20 cellular contexts compared by ENCODE assay signal in genomic region chr3:22269827-22270226, GRCh38.
DNase-seq lines count a peak whose midpoint lies in the region; ATAC-seq and TF ChIP-seq lines count a peak whose summit lies in the region.
"Had no signal": no experiment of that assay in that cellular context is flagged by ENCODE, and none has a peak within 500 bp of the region (broad histone marks: within the 10 kb centered on the region; RNA-seq: fewer than 3 reads in every experiment).

No MANE protein-coding gene starts in this region.

- DNase-seq in HT1080 (ENCODE audit: low read depth) = peak; percentile 32
- no peak for DNase-seq in RWPE2 (ENCODE audit: low spot score)
- DNase-seq in fibroblast of gingiva (ENCODE audit: low read depth) = peak; percentile 14
- DNase-seq in skeletal muscle cell (ENCODE audit: low read depth) = peak; percentile 60
- DNase-seq in activated T-cell treated with anti-CD3 and anti-CD28 coated beads, Interleukin-2, amount 50 U/mL, for 1 hour = no peak
- DNase-seq in SK-N-DZ (ENCODE audit: low spot score) = no peak
- no peak for DNase-seq in OCI-LY7 (ENCODE audit: low spot score)
- DNase-seq: activated CD4-positive, alpha-beta T cell treated with anti-CD3 and anti-CD28 coated beads for 1 hour; activated CD8-positive, alpha-beta memory T cell treated with anti-CD3 and anti-CD28 coated beads, Interleukin-2, amount 50 U/mL, for 4 hours; HCEC 1CT; heart right ventricle; kidney; NCI-H1436; NCI-H526 treated with DMSO at 0.1 percent for 48 hours; Peyer's patch; stimulated activated naive CD8-positive, alpha-beta T cell treated with anti-CD3 and anti-CD28 coated beads, Interleukin-15, amount 100 ng/mL, for 72 hours; T-helper 1 cell had no signal

- TF ChIP-seq CTCF in RWPE2 (IDR thresholded peaks at IDR 0.05; ENCODE audit: poor library complexity, severe bottlenecking) = no peak
- TF ChIP-seq CTCF in OCI-LY7 (conservative IDR thresholded peaks at IDR 0.05; ENCODE audit: low read length) = no peak

- ATAC-seq in RWPE2 (ENCODE audit: low read depth) = peak; percentile 59; the same call in 2 of the 3 replicates
- ATAC-seq: activated naive CD4-positive, alpha-beta T cell treated with anti-CD3 and anti-CD28 coated beads, Interleukin-2, amount 50 U/mL, for 72 hours; heart right ventricle; K562; stimulated activated naive CD8-positive, alpha-beta T cell treated with anti-CD3 and anti-CD28 coated beads, Interleukin-15, amount 100 ng/mL, for 72 hours had no signal

- POLR2A ChIA-PET in OCI-LY7 (lab: Charles Lee) = interaction anchor here (0.6 kb wide), 1 partner anchor 30 kb away, joined by 4 read pairs; no protein-coding TSS in a partner anchor

- H2AFZ ChIP-seq in OCI-LY7 (ENCODE audit: low read length) = no peak overlapping the region

- CTCF ChIA-PET in OCI-LY7 (lab: Charles Lee; ENCODE audit: unreplicated experiment) = no interaction called here

- no peak overlapping the region for H3K4me2 ChIP-seq in OCI-LY7 (ENCODE audit: low read length)

- H3K9me3 ChIP-seq in RWPE2 (ENCODE audit: severe bottlenecking) = no peaks in the 10 kb centered on the region
- H3K9me3 ChIP-seq in OCI-LY7 (ENCODE audit: low read length) = no peaks in the 10 kb centered on the region
- H3K9me3 ChIP-seq: heart right ventricle, ovary, Peyer's patch had no signal

- no TSS peak for BruUV-seq in OCI-LY7 (replicated peaks; lab: Mats Ljungman, UMichigan)

- H3K27ac ChIP-seq in RWPE2 (ENCODE audit: poor library complexity, severe bottlenecking) = no peak overlapping the region
- H3K27ac ChIP-seq in OCI-LY7 (ENCODE audit: low read depth, low read length, poor library complexity, severe bottlenecking) = no peak overlapping the region
- H3K27ac ChIP-seq: heart right ventricle, ovary, Peyer's patch had no signal

- H3K4me1 ChIP-seq in RWPE2 (ENCODE audit: insufficient read depth, poor library complexity, severe bottlenecking) = no peaks in the 10 kb centered on the region
- no peaks in the 10 kb centered on the region for H3K4me1 ChIP-seq in OCI-LY7 (ENCODE audit: insufficient read depth, low read length, poor library complexity, severe bottlenecking)
- H3K4me1 ChIP-seq: heart right ventricle, Peyer's patch had no signal

- no peaks in the 10 kb centered on the region for H3K79me2 ChIP-seq in OCI-LY7 (ENCODE audit: insufficient read depth, low read depth, low read length)

- intact Hi-C loops in OCI-LY7 (cut with micrococcal nuclease; ENCODE audit: unreplicated experiment) = no loop called here

- H3K27me3 ChIP-seq in RWPE2 (ENCODE audit: insufficient read depth, poor library complexity, severe bottlenecking) = no peaks in the 10 kb centered on the region
- H3K27me3 ChIP-seq: heart right ventricle, ovary, Peyer's patch had no signal

- H3K9me2 ChIP-seq in OCI-LY7 (ENCODE audit: insufficient read depth, low read length) = no peaks in the 10 kb centered on the region

- H3K36me3 ChIP-seq in RWPE2 (ENCODE audit: low read depth) = no peaks in the 10 kb centered on the region
- H3K36me3 ChIP-seq in OCI-LY7 (ENCODE audit: insufficient read depth, low read length) = no peaks in the 10 kb centered on the region
- H3K36me3 ChIP-seq: heart right ventricle, ovary, Peyer's patch had no signal

- H4K20me1 ChIP-seq in OCI-LY7 (ENCODE audit: insufficient read depth, low read length) = no peaks in the 10 kb centered on the region

- H3K4me3 ChIP-seq in RWPE2 (ENCODE audit: severe bottlenecking) = no peak overlapping the region
- no peak overlapping the region for H3K4me3 ChIP-seq in skeletal muscle cell (ENCODE audit: low read depth, low read length)
- H3K4me3 ChIP-seq in OCI-LY7 (ENCODE audit: low read depth, low read length, poor library complexity, severe bottlenecking) = no peak overlapping the region
- H3K4me3 ChIP-seq: heart right ventricle, K562, ovary, Peyer's patch had no signal

Comparison
In these comparisons a context has a peak if more than half of its experiments do, and no peak if none do; other contexts are left out.
1. DNase-seq: peak in HT1080 (single experiment), fibroblast of gingiva (single experiment) and skeletal muscle cell (single experiment); none in RWPE2 (single experiment), activated T-cell treated with anti-CD3 and anti-CD28 coated beads, Interleukin-2, amount 50 U/mL, for 1 hour (single experiment), SK-N-DZ (single experiment) and OCI-LY7 (single experiment).